Comparison of ENCODE assay signal across 12 cellular contexts in the genomic region with DNA sequence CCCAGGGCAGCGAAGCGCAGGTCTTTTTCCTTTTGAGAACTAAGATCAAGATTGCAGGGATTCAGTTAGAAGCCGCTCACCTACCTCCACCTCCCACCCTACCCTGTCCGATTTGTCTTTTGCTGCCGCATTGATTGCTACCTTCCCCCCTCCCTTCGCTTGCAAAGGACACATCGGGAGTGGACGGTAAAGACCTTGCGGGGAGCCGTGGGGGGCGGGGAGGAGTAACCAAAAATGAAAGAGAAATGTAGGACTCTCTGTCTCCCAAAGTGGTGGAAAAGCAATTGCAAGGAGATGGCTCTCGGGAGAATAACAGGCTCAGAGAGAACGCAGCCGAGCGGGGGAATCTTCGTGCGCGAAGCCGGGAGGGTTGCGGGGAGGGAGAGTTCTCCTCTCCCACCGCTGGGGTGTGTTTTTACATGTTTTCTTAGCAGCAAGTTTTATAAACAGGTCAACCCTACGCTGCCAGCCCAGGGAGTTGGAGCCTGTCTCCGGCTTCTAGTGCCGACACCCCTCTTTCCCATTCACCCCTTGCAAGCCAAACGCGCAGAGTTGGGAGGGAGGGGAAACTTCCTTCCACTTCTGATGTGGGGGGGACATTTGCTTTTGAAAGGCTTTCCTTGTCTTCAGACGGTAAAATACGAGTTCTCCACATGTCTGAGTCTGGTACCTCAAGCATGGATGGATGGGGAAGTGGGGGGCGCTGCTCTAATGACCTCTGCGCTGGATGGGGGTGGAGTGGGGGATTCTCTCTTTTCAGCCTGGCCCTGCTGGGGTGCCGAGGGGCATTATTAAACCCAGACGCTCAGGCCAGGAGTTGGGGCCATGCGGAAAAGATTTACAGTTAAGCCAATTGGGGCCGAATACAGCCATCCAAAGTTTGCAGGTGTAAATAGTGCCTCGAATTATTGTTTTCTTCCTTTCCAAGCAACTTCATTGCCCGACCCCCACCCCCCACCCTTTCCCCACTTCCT. TPM values are rescaled to one million over a fixed set of nuclear protein-coding genes. Genes with fewer than 3 reads are reported as not detected.
DNase-seq lines count a peak whose midpoint lies in the region; ATAC-seq and TF ChIP-seq lines count a peak whose summit lies in the region.
"Had no signal": no experiment of that assay in that cellular context is flagged by ENCODE, and none has a peak within 500 bp of the region (broad histone marks: within the 10 kb centered on the region; RNA-seq: fewer than 3 reads in every experiment).

No MANE protein-coding gene starts in this region.

- H3K4me1 ChIP-seq in PC-3 (ENCODE audit: insufficient read depth, low read length): peaks cover 31% of the 10 kb centered on the region

- H4K20me1 ChIP-seq in PC-3 (ENCODE audit: low read length): no peaks in the 10 kb centered on the region
- H4K20me1 ChIP-seq in neural cell (ENCODE audit: insufficient read depth): no peaks in the 10 kb centered on the region

- H3K9ac ChIP-seq in PC-3 (ENCODE audit: low read length) (peak overlapping the region; percentile 87), neural cell (ENCODE audit: low read length) (no peak overlapping the region)

- H2AFZ ChIP-seq in PC-3 (ENCODE audit: low read length) (peak overlapping the region; percentile 94), neural cell (ENCODE audit: low read depth, low read length) (no peak overlapping the region)

- peaks cover 6% of the 10 kb centered on the region; the same call in 1 of the 2 replicates for H3K9me3 ChIP-seq in AG04450 (ENCODE audit: control insufficient read depth, insufficient read depth, low read length)
- no peaks in the 10 kb centered on the region for H3K9me3 ChIP-seq in PC-3 (ENCODE audit: low read length)
- H3K9me3 ChIP-seq in neural cell (ENCODE audit: low read length): no peaks in the 10 kb centered on the region

- peak; percentile 36 for TF ChIP-seq CTCF in AG04450 (IDR thresholded peaks at IDR 0.05; ENCODE audit: low read depth, low read length)
- peak; percentile 7; the same call in 1 of the 2 replicates for TF ChIP-seq CTCF in PC-3 (conservative IDR thresholded peaks at IDR 0.05; ENCODE audit: low read depth, low read length)
- no peak for TF ChIP-seq CTCF in neural cell (IDR thresholded peaks at IDR 0.05; ENCODE audit: poor library complexity, severe bottlenecking)

- H3K4me3 ChIP-seq in AG04450 (ENCODE audit: low read depth, low read length) (peak overlapping the region; percentile 74), PC-3 (ENCODE audit: low read length) (peak overlapping the region; percentile 81), neural cell (ENCODE audit: low read length) (peak overlapping the region; percentile 32)

- BruUV-seq in PC-3 (replicated peaks; lab: Mats Ljungman, UMichigan): no TSS peak

- intact Hi-C loops in PC-3 (cut with micrococcal nuclease): loop anchor here (2.0 kb wide), 2 partner anchors 76 to 120 kb away; no protein-coding TSS in a partner anchor

- H3K27me3 ChIP-seq in AG04450 (ENCODE audit: control insufficient read depth, insufficient read depth, low read length): no peaks in the 10 kb centered on the region
- H3K27me3 ChIP-seq in PC-3 (ENCODE audit: low read length): no peaks in the 10 kb centered on the region
- H3K27me3 ChIP-seq in neural cell (ENCODE audit: insufficient read depth, low read depth, low read length): peaks cover 100% of the 10 kb centered on the region

- no peaks in the 10 kb centered on the region for H3F3A ChIP-seq in PC-3 (ENCODE audit: low read length, unreplicated experiment)
- no peaks in the 10 kb centered on the region for H3F3A ChIP-seq in neural cell (ENCODE audit: insufficient read depth, low read length, poor library complexity, severe bottlenecking)

- TF ChIP-seq EP300 in neural cell (conservative IDR thresholded peaks at IDR 0.05; ENCODE audit: poor library complexity, severe bottlenecking): no peak

- H3K79me2 ChIP-seq in PC-3 (ENCODE audit: low read length) (peaks cover 33% of the 10 kb centered on the region), neural cell (replicated peaks; ENCODE audit: insufficient read depth, low read length) (no peaks in the 10 kb centered on the region)

- peak overlapping the region; percentile 96 for H3K4me2 ChIP-seq in PC-3 (ENCODE audit: low read length)
- no peak overlapping the region for H3K4me2 ChIP-seq in neural cell (ENCODE audit: low read length)

- H3K27ac ChIP-seq in AG04450 (ENCODE audit: low read depth, low read length) (peak overlapping the region; percentile 57), PC-3 (ENCODE audit: low read length) (peak overlapping the region; percentile 53), neural cell (ENCODE audit: low read length) (no peak overlapping the region)

- POLR2A ChIA-PET in AG04450 (lab: Yijun Ruan, JAX): interaction anchor here (0.7 to 0.9 kb wide), 3 partner anchors 9 to 149 kb away, joined by 3 to 6 read pairs (median 4); partner anchors contain the start of gene TBX3
- POLR2A ChIA-PET in PC-3 (lab: Charles Lee; ENCODE audit: unreplicated experiment): interaction anchor here (0.6 to 1.0 kb wide), 3 partner anchors 35 to 133 kb away, joined by 3 to 6 read pairs (median 3); no protein-coding TSS in a partner anchor

- no peak for TF ChIP-seq RAD21 in neural cell (conservative IDR thresholded peaks at IDR 0.05)

- H3K36me3 ChIP-seq in PC-3 (ENCODE audit: low read depth, low read length) (no peaks in the 10 kb centered on the region), neural cell (ENCODE audit: insufficient read depth, low read length) (no peaks in the 10 kb centered on the region)

- no peaks in the 10 kb centered on the region for H3K9me2 ChIP-seq in PC-3 (replicated peaks; ENCODE audit: low read length)
- H3K9me2 ChIP-seq in neural cell (ENCODE audit: insufficient read depth, low read length): no peaks in the 10 kb centered on the region

- ATAC-seq in PC-3 (peak; percentile 62), GM18873 (IDR thresholded peaks at IDR 0.05; ENCODE audit: low FRiP score, unreplicated experiment) (no peak)
- ATAC-seq: activated naive CD4-positive, alpha-beta T cell treated with anti-CD3 and anti-CD28 coated beads, Interleukin-2, amount 50 U/mL, for 72 hours had no signal

- no peak for DNase-seq in AG04450 (ENCODE audit: low read depth, low spot score)
- peak; percentile 72 for DNase-seq in PC-3
- DNase-seq in fibroblast of peridontal ligament (ENCODE audit: extremely low read depth): peak; percentile 57
- DNase-seq in activated gamma-delta T cell treated with Interleukin-2 at 50 U/mL for 16 hours: no peak
- DNase-seq in stimulated activated CD4-positive, alpha-beta T cell treated with anti-CD3 and anti-CD28 coated beads, Interleukin-4, amount 100 ng/mL, for 4 hours: no peak
- no peak for DNase-seq in dermis blood vessel endothelial cell
- DNase-seq: NCI-H2081; stimulated activated CD4-positive, alpha-beta T cell treated with anti-CD3 and anti-CD28 coated beads, Interleukin-1b, Interleukin-23, amount 100 ng/mL, for 48 hours; T1000 had no signal

- CTCF ChIA-PET in AG04450 (lab: Charles Lee): no interaction called here
- CTCF ChIA-PET in PC-3 (lab: Charles Lee): interaction anchor here (0.6 kb wide), 1 partner anchor 208 kb away, joined by 5 read pairs; no protein-coding TSS in a partner anchor

TF ChIP-seq in neural cell, 6 proteins besides CTCF, POLR2A, EP300 and RAD21:
- TF ChIP-seq EZH2 (IDR thresholded peaks at IDR 0.05; ENCODE audit: borderline replicate concordance, insufficient read depth, low read length, poor library complexity, severe bottlenecking) (peak; percentile 61), POLR2AphosphoS5 (IDR thresholded peaks at IDR 0.05) (no peak)

RNA-seq across cellular contexts. Expression of gene TBX3, which starts 8.9 kb away (rescaled TPM):
- polyA plus RNA-seq in AG04450 (2011; rRNA removed): 42.2 and 54.8 TPM in 2 replicates
- 73.0 and 74.6 TPM in 2 replicates for polyA minus RNA-seq in AG04450 (2011; rRNA and poly(A)+ RNA removed)
- total RNA-seq in PC-3 (2014; rRNA removed): 89.4 and 123 TPM in 2 replicates
- not detected in 2 replicates for polyA plus RNA-seq in neural cell
- polyA minus RNA-seq in neural cell: 0.24 TPM in 1 of 2 replicates, not detected in the other
- total RNA-seq in dermis blood vessel endothelial cell: 2.4 and 2.5 TPM in 2 replicates
- total RNA-seq: activated naive CD4-positive, alpha-beta T cell treated with anti-CD3 and anti-CD28 coated beads, Interleukin-2, amount 50 U/mL, for 72 hours had no signal

Comparison
In these comparisons a context has a peak if more than half of its experiments do, and no peak if none do; other contexts are left out.
1. DNase-seq: peak in PC-3 (single experiment) and fibroblast of peridontal ligament (single experiment); none in AG04450 (single experiment), activated gamma-delta T cell treated with Interleukin-2 at 50 U/mL for 16 hours (single experiment), stimulated activated CD4-positive, alpha-beta T cell treated with anti-CD3 and anti-CD28 coated beads, Interleukin-4, amount 100 ng/mL, for 4 hours (0 of 2) and dermis blood vessel endothelial cell (single experiment).
2. RNA of gene TBX3, which starts 8.9 kb away (total RNA-seq): 89.4 to 123 TPM in PC-3; 2.4 to 2.5 TPM in dermis blood vessel endothelial cell; every median in the first group is over 10 times any median in the second.
3. Peak in every context shown above with its lines, with median percentiles within 50 percentile points of each other: H3K4me3 ChIP-seq.